Comparison of ENCODE assay signal across 8 cellular contexts in genomic region chr1:31335007-31335406, GRCh38. TPM values are rescaled to one million over a fixed set of nuclear protein-coding genes. Genes with fewer than 3 reads are reported as not detected.
A peak's percentile ranks its signal among the peaks of the same experiment; 100 is the strongest.
DNase-seq lines count a peak whose midpoint lies in the region; ATAC-seq, FAIRE-seq and TF ChIP-seq lines count a peak whose summit lies in the region.

No MANE protein-coding gene starts in this region.

- ATAC-seq in GM18505 (IDR thresholded peaks at IDR 0.05; ENCODE audit: unreplicated experiment) (no peak), GM19397 (IDR thresholded peaks at IDR 0.05; ENCODE audit: unreplicated experiment) (no peak), HG02642 (IDR thresholded peaks at IDR 0.05; ENCODE audit: poor library complexity, unreplicated experiment) (no peak)

- no TSS peak for BruUV-seq in OCI-LY7 (replicated peaks; lab: Mats Ljungman, UMichigan)

- peaks cover 17% of the 10 kb centered on the region for H3K36me3 Mint-ChIP-seq in osteocyte (ENCODE audit: unreplicated experiment)

- H3K9me3 Mint-ChIP-seq in osteocyte (ENCODE audit: unreplicated experiment): no peaks in the 10 kb centered on the region

- no peaks in the 10 kb centered on the region for H3K27me3 Mint-ChIP-seq in osteocyte (ENCODE audit: unreplicated experiment)

- H3K4me3 Mint-ChIP-seq in osteocyte (ENCODE audit: unreplicated experiment): no peak overlapping the region

- H3K27ac ChIP-seq in OCI-LY7 (ENCODE audit: low read depth, low read length, poor library complexity, severe bottlenecking): no peak overlapping the region

- FAIRE-seq in HTR-8/SVneo (lab: Jason Lieb, UNC): no peak

- H3K36me3 ChIP-seq in OCI-LY7 (ENCODE audit: insufficient read depth, low read length): peaks cover 16% of the 10 kb centered on the region; the same call in 1 of the 2 replicates

- CTCF ChIA-PET in OCI-LY7 (lab: Charles Lee; ENCODE audit: unreplicated experiment): no interaction called here

- H2AFZ ChIP-seq in OCI-LY7 (ENCODE audit: low read length): no peak overlapping the region

- H3K4me1 ChIP-seq in OCI-LY7 (ENCODE audit: insufficient read depth, low read length, poor library complexity, severe bottlenecking): peaks cover 7% of the 10 kb centered on the region

- no peaks in the 10 kb centered on the region for H3K9me3 ChIP-seq in OCI-LY7 (ENCODE audit: low read length)

- intact Hi-C loops in OCI-LY7 (cut with micrococcal nuclease; ENCODE audit: unreplicated experiment): loop anchor here (1.0 kb wide), 1 partner anchor 151 kb away; no protein-coding TSS in a partner anchor

- H3K4me2 ChIP-seq in OCI-LY7 (ENCODE audit: low read length): no peak overlapping the region

- no peak overlapping the region for H3K27ac Mint-ChIP-seq in osteocyte (ENCODE audit: unreplicated experiment)

- TF ChIP-seq CTCF in OCI-LY7 (conservative IDR thresholded peaks at IDR 0.05; ENCODE audit: low read length): peak; percentile 79
- TF ChIP-seq CTCF in epithelial cell of esophagus (IDR thresholded peaks at IDR 0.05; ENCODE audit: insufficient read depth, low read depth, low read length, missing control alignments): peak; percentile 73
- peak; percentile 71 for TF ChIP-seq CTCF in osteocyte (IDR thresholded peaks at IDR 0.05)

- H3K4me3 ChIP-seq in OCI-LY7 (ENCODE audit: low read depth, low read length, poor library complexity, severe bottlenecking) (no peak overlapping the region), epithelial cell of esophagus (ENCODE audit: low read length) (no peak overlapping the region)

- DNase-seq in DMS153 (lab: John Stamatoyannopoulos, UW): peak; percentile 81
- peak; percentile 37 for DNase-seq in HTR-8/SVneo (ENCODE audit: insufficient read length, low spot score)
- peak; percentile 54 for DNase-seq in OCI-LY7 (ENCODE audit: low spot score)
- peak; percentile 58 for DNase-seq in epithelial cell of esophagus (ENCODE audit: low read depth)
- no peak for DNase-seq in osteocyte (ENCODE audit: extremely low spot score, unreplicated experiment)

- POLR2A ChIA-PET in OCI-LY7 (lab: Charles Lee): no interaction called here

- no peak for TF ChIP-seq POLR2A in GM18505 (IDR thresholded peaks at IDR 0.05; ENCODE audit: borderline replicate concordance, extremely low read depth, insufficient read depth, insufficient read length)

- H3K79me2 ChIP-seq in OCI-LY7 (ENCODE audit: insufficient read depth, low read depth, low read length): no peaks in the 10 kb centered on the region

- no peaks in the 10 kb centered on the region for H3K9me2 ChIP-seq in OCI-LY7 (ENCODE audit: insufficient read depth, low read length)

- H4K20me1 ChIP-seq in OCI-LY7 (ENCODE audit: insufficient read depth, low read length): no peaks in the 10 kb centered on the region

- H3K4me1 Mint-ChIP-seq in osteocyte (ENCODE audit: unreplicated experiment): no peaks in the 10 kb centered on the region

RNA-seq across cellular contexts. Expression of gene FABP3, which starts 37.9 kb away (rescaled TPM):
- total RNA-seq in OCI-LY7 (2014; rRNA removed; shearing (Covaris generic)): not detected in 2 replicates
- total RNA-seq in OCI-LY7 (2022): not detected in 2 replicates
- 27.1 and 30.0 TPM in 2 replicates for total RNA-seq in osteocyte

RNA-seq across cellular contexts. Expression of gene ZCCHC17, which starts 38.2 kb away (rescaled TPM):
- total RNA-seq in OCI-LY7 (2014; rRNA removed; shearing (Covaris generic)): 30.1 and 37.4 TPM in 2 replicates
- total RNA-seq in OCI-LY7 (2022) (33.8 and 34.7 TPM in 2 replicates), osteocyte (26.3 and 30.7 TPM in 2 replicates)

RNA-seq across cellular contexts. Expression of gene SNRNP40, which starts 38.4 kb away (rescaled TPM):
- total RNA-seq in OCI-LY7 (2014; rRNA removed; shearing (Covaris generic)): 190 and 202 TPM in 2 replicates
- total RNA-seq in OCI-LY7 (2022) (99.9 and 101 TPM in 2 replicates), osteocyte (44.9 and 49.6 TPM in 2 replicates)

Comparison
In these comparisons a context has a peak if more than half of its experiments do, and no peak if none do; other contexts are left out.
1. RNA of gene FABP3, which starts 37.9 kb away (total RNA-seq): 27.1 to 30.0 TPM in osteocyte; not detected in OCI-LY7; every median in the first group is over 10 times any median in the second.
2. Peak in every context shown above with its lines, with median percentiles within 50 percentile points of each other: CTCF ChIP-seq.